ENCODE assay signal across 8 cellular contexts in the genomic region with DNA sequence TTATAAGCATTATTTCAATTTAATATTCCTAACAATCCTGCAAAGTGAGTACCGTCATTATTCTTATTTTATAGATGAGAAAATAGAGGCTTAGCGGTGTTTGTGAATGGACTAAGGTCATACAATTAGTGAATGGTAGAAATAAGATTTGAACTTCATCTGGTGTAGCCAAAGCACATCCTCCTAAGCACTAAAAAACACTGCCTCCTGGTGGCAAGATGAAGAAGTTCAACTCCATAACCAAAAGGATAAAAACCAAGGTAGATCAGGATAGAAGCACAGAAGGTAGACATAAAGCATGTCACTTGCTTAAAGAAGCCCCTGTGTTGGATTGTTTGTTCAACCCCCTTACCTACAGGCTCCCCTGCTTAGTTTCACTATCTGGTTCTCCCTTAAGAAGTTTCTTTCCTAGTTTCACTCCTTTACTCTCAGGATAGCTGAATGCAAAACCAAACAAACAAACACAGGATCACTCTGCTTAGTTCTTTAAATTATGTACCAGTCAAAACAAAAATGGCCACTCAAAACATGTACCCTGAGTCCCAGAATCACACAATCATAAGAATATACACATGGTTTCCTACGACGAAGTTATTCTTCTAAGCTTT. TPM values are rescaled to one million over a fixed set of nuclear protein-coding genes. Genes with fewer than 3 reads are reported as not detected.
DNase-seq lines count a peak whose midpoint lies in the region; ATAC-seq and TF ChIP-seq lines count a peak whose summit lies in the region.

No MANE protein-coding gene starts in this region.

- DNase-seq in activated gamma-delta T cell treated with Interleukin-2 at 50 U/mL for 16 hours: peak; percentile 17
- DNase-seq in activated gamma-delta T cell (lab: John Stamatoyannopoulos, UW): no peak
- DNase-seq in LNCaP clone FGC (ENCODE audit: low read depth): no peak
- DNase-seq in choroid plexus epithelial cell (ENCODE audit: low read depth): peak; percentile 21
- no peak for DNase-seq in retinal pigment epithelial cell (ENCODE audit: low read depth)
- DNase-seq in H7: no peak

- no peak for ATAC-seq in HG03139 (IDR thresholded peaks at IDR 0.05; ENCODE audit: unreplicated experiment)
- no peak for ATAC-seq in HG03460 (IDR thresholded peaks at IDR 0.05; ENCODE audit: unreplicated experiment)

- no peaks in the 10 kb centered on the region for H3K36me3 ChIP-seq in H7 (replicated peaks; ENCODE audit: control insufficient read depth, insufficient read depth, low read length)

- H3K4me3 ChIP-seq in LNCaP clone FGC (ENCODE audit: low read depth, low read length): no peak overlapping the region
- no peak overlapping the region for H3K4me3 ChIP-seq in choroid plexus epithelial cell (ENCODE audit: low read depth, low read length)
- no peak overlapping the region for H3K4me3 ChIP-seq in retinal pigment epithelial cell (ENCODE audit: low read length)
- no peak overlapping the region for H3K4me3 ChIP-seq in H7 (ENCODE audit: insufficient read depth, low read depth, low read length)

- TF ChIP-seq CTCF in LNCaP clone FGC (IDR thresholded peaks at IDR 0.05; ENCODE audit: control insufficient read depth, extremely low read depth, insufficient read depth) (peak; percentile 77), choroid plexus epithelial cell (conservative IDR thresholded peaks at IDR 0.05; ENCODE audit: low read depth, low read length) (peak; percentile 52), retinal pigment epithelial cell (conservative IDR thresholded peaks at IDR 0.05; ENCODE audit: low read depth, low read length) (peak; percentile 61)

- no peaks in the 10 kb centered on the region for H3K27me3 ChIP-seq in H7 (ENCODE audit: control insufficient read depth, insufficient read depth, low read length)

RNA-seq across cellular contexts. Expression of a gene that starts 12.7 kb away (rescaled TPM):
- total RNA-seq in H7 (2014; rRNA removed; shearing (Covaris generic)): 0.31 and 0.55 TPM in 2 replicates

Comparison
In these comparisons a context has a peak if more than half of its experiments do, and no peak if none do; other contexts are left out.
1. DNase-seq: peak in activated gamma-delta T cell treated with Interleukin-2 at 50 U/mL for 16 hours (single experiment) and choroid plexus epithelial cell (single experiment); none in activated gamma-delta T cell (single experiment), LNCaP clone FGC (single experiment), retinal pigment epithelial cell (single experiment) and H7 (single experiment).
2. Peak in every context shown above with its lines, with median percentiles within 50 percentile points of each other: CTCF ChIP-seq.